Comparison of ENCODE assay signal across 24 cellular contexts in genomic region chr6:51777631-51778030, GRCh38.
DNase-seq lines count a peak whose midpoint lies in the region; ATAC-seq and TF ChIP-seq lines count a peak whose summit lies in the region.
"Had no signal": no experiment of that assay in that cellular context is flagged by ENCODE, and none has a peak within 500 bp of the region (broad histone marks: within the 10 kb centered on the region; RNA-seq: fewer than 3 reads in every experiment).

No MANE protein-coding gene starts in this region.

- no peaks in the 10 kb centered on the region for H4K20me1 ChIP-seq in SK-N-SH (ENCODE audit: insufficient read depth)
- H4K20me1 ChIP-seq: BLaER1 had no signal

- H2AFZ ChIP-seq in SK-N-SH (ENCODE audit: low read depth): no peak overlapping the region

- H3K9me3 ChIP-seq in SK-N-SH (no peaks in the 10 kb centered on the region), BE2C (no peaks in the 10 kb centered on the region)
- H3K9me3 ChIP-seq: A549, BLaER1 had no signal

- WGBS in SK-N-SH (ENCODE audit: low lambda C conversion rate): 5% methylated on average over 5 of the region's 5 CpGs

- H3K4me3 ChIP-seq in SK-N-SH (ENCODE audit: low read depth in 2 of 2, low read length in 1 of 2) (no peak overlapping the region), BE2C (ENCODE audit: low read depth, low read length) (peak overlapping the region; percentile 29)
- H3K4me3 ChIP-seq: A549, BLaER1, GM12878 had no signal

- H3K27ac Mint-ChIP-seq in type B pancreatic cell: peak overlapping the region; percentile 69
- H3K27ac Mint-ChIP-seq: B cell; CD14-positive monocyte; CD4-positive, alpha-beta memory T cell; CD4-positive, CD25-positive, alpha-beta regulatory T cell had no signal

- H3K36me3 Mint-ChIP-seq in type B pancreatic cell: no peaks in the 10 kb centered on the region
- H3K36me3 Mint-ChIP-seq: CD14-positive monocyte; CD4-positive, alpha-beta memory T cell; CD4-positive, CD25-positive, alpha-beta regulatory T cell; CD8-positive, alpha-beta memory T cell had no signal

- H3K79me2 ChIP-seq in SK-N-SH (ENCODE audit: insufficient read depth): no peaks in the 10 kb centered on the region

- no peak overlapping the region for H3K4me3 Mint-ChIP-seq in type B pancreatic cell
- H3K4me3 Mint-ChIP-seq: B cell; CD14-positive monocyte; CD4-positive, alpha-beta memory T cell; CD4-positive, CD25-positive, alpha-beta regulatory T cell; CD8-positive, alpha-beta memory T cell had no signal

- H3K9me2 ChIP-seq in SK-N-SH: no peaks in the 10 kb centered on the region

- ATAC-seq in SK-N-SH treated with all-trans-retinoic acid at 6 μM for 48 hours: no peak
- ATAC-seq: A549, GM12878 had no signal

- H3F3A ChIP-seq in SK-N-SH (replicated peaks; ENCODE audit: insufficient read depth): no peaks in the 10 kb centered on the region

- peaks cover 4% of the 10 kb centered on the region for H3K4me1 Mint-ChIP-seq in type B pancreatic cell (ENCODE audit: unreplicated experiment)
- H3K4me1 Mint-ChIP-seq: B cell; CD14-positive monocyte; CD4-positive, alpha-beta memory T cell; CD4-positive, CD25-positive, alpha-beta regulatory T cell; CD8-positive, alpha-beta memory T cell had no signal

- peak overlapping the region in 1 of 2 experiments; percentile 99; a peak in 2 of 4 replicates for H3K27ac ChIP-seq in SK-N-SH (ENCODE audit: low read depth in 2 of 2, low read length in 1 of 2)
- H3K27ac ChIP-seq: 22Rv1, A549, BLaER1 had no signal

- no peak overlapping the region for H3K4me2 ChIP-seq in SK-N-SH
- H3K4me2 ChIP-seq: A549, BLaER1 had no signal

- CTCF ChIA-PET in SK-N-SH (lab: Yijun Ruan, JAX): interaction anchor here (0.6 to 1.4 kb wide), 6 partner anchors 24 to 272 kb away, joined by 3 to 4 read pairs (median 3); no protein-coding TSS in a partner anchor

- TF ChIP-seq CTCF in SK-N-SH (IDR thresholded peaks at IDR 0.05): no peak
- no peak for TF ChIP-seq CTCF in BE2C (IDR thresholded peaks at IDR 0.05; ENCODE audit: low read depth, low read length)
- no peak for TF ChIP-seq CTCF in type B pancreatic cell (conservative IDR thresholded peaks at IDR 0.05)

- no peaks in the 10 kb centered on the region for H3K27me3 Mint-ChIP-seq in type B pancreatic cell
- H3K27me3 Mint-ChIP-seq: B cell; CD4-positive, alpha-beta memory T cell; CD4-positive, CD25-positive, alpha-beta regulatory T cell; CD8-positive, alpha-beta memory T cell had no signal

- H3K36me3 ChIP-seq in SK-N-SH (replicated peaks in 1 of 2; ENCODE audit: control insufficient read depth in 1 of 2, insufficient read depth in 2 of 2, low read length in 1 of 2) (no peaks in the 10 kb centered on the region), BE2C (no peaks in the 10 kb centered on the region)
- H3K36me3 ChIP-seq: BLaER1 had no signal

- TF ChIP-seq RAD21 in SK-N-SH (IDR thresholded peaks at IDR 0.05; ENCODE audit: low read length): peak; percentile 27; the same call in 1 of the 2 replicates

- DNase-seq in SK-N-SH: peak; percentile 17
- DNase-seq in BE2C: no peak
- DNase-seq in OCI-M1 (lab: John Stamatoyannopoulos, UW): peak; percentile 29
- DNase-seq in type B pancreatic cell (ENCODE audit: extremely low spot score, unreplicated experiment): no peak
- no peak for DNase-seq in globus pallidus (ENCODE audit: low spot score)
- DNase-seq in ecto neural progenitor cell (ENCODE audit: low spot score): no peak
- DNase-seq: AML-193; C1 segment of cervical spinal cord; CD4-positive, alpha-beta memory T cell; CD4-positive, CD25-positive, alpha-beta regulatory T cell; CD8-positive, alpha-beta memory T cell; COR-L47; DMS 273 treated with DMSO at 0.1 percent for 48 hours; DMS153; DMS53; DMS79 treated with DMSO at 0.1 percent for 48 hours; GDM1 had no signal

- peak in 1 of 2 experiments; percentile 84; a peak in 2 of 4 replicates for TF ChIP-seq EP300 in SK-N-SH (IDR thresholded peaks at IDR 0.05; ENCODE audit: borderline replicate concordance in 1 of 2, low read depth in 1 of 2, low read length in 1 of 2)

- POLR2A ChIA-PET in SK-N-SH (lab: Yijun Ruan, JAX): interaction anchor here (1.0 to 1.4 kb wide), 3 partner anchors 99 to 956 kb away, joined by 3 to 4 read pairs (median 3); no protein-coding TSS in a partner anchor

- no peaks in the 10 kb centered on the region for H3K9me3 Mint-ChIP-seq in type B pancreatic cell
- H3K9me3 Mint-ChIP-seq: CD14-positive monocyte; CD4-positive, CD25-positive, alpha-beta regulatory T cell had no signal

- no peak overlapping the region for H3K9ac ChIP-seq in SK-N-SH
- H3K9ac ChIP-seq: BLaER1 had no signal

- H3K4me1 ChIP-seq in SK-N-SH (ENCODE audit: control insufficient read depth in 1 of 2, insufficient read depth in 2 of 2, low read depth in 1 of 2, low read length in 1 of 2) (peaks cover 0 to 14% of the 10 kb centered on the region in 2 experiments; a peak in 2 of 4 replicates), BE2C (peaks cover 12% of the 10 kb centered on the region)
- H3K4me1 ChIP-seq: A549, BLaER1 had no signal

- H3K27me3 ChIP-seq in SK-N-SH (ENCODE audit: insufficient read depth): no peaks in the 10 kb centered on the region
- no peaks in the 10 kb centered on the region for H3K27me3 ChIP-seq in BE2C
- H3K27me3 ChIP-seq: BLaER1 had no signal

TF ChIP-seq in SK-N-SH, 30 proteins besides CTCF, POLR2A, EP300 and RAD21:
- TF ChIP-seq RCOR1 (IDR thresholded peaks at IDR 0.05; ENCODE audit: low read length): peak; percentile 61
- peak; percentile 72 for TF ChIP-seq GATA2 (CRISPR knock-in tag; IDR thresholded peaks at IDR 0.05)
- peak; percentile 32; the same call in 1 of the 2 replicates for TF ChIP-seq MXI1 (IDR thresholded peaks at IDR 0.05; ENCODE audit: low read depth, low read length)
- TF ChIP-seq REST (IDR thresholded peaks at IDR 0.05; ENCODE audit: low read depth, low read length): no peak
- TF ChIP-seq CHD2 (IDR thresholded peaks at IDR 0.05; ENCODE audit: low read length, partially characterized antibody): peak; percentile 66
TF ChIP-seq in SK-N-SH: peak in this region for 4.

TF ChIP-seq in SK-N-SH treated with all-trans-retinoic acid at 6 μM for 48 hours, 23 proteins besides CTCF, POLR2A, EP300 and RAD21:
- TF ChIP-seq ARNTL (CRISPR knock-in tag; IDR thresholded peaks at IDR 0.05; ENCODE audit: borderline replicate concordance, low read depth): no peak
- TF ChIP-seq PPARA (CRISPR knock-in tag; IDR thresholded peaks at IDR 0.05; ENCODE audit: borderline replicate concordance): no peak
- no peak for TF ChIP-seq ZFP30 (CRISPR knock-in tag; IDR thresholded peaks at IDR 0.05)
TF ChIP-seq in SK-N-SH treated with all-trans-retinoic acid at 6 μM for 48 hours: peak in this region for 0.

Comparison
In these comparisons a context has a peak if more than half of its experiments do, and no peak if none do; other contexts are left out.
1. DNase-seq: peak in SK-N-SH (single experiment) and OCI-M1 (single experiment); none in BE2C (single experiment), type B pancreatic cell (single experiment), globus pallidus (single experiment) and ecto neural progenitor cell (single experiment).